Comparison of ENCODE assay signal across 1 cellular context in the genomic region with DNA sequence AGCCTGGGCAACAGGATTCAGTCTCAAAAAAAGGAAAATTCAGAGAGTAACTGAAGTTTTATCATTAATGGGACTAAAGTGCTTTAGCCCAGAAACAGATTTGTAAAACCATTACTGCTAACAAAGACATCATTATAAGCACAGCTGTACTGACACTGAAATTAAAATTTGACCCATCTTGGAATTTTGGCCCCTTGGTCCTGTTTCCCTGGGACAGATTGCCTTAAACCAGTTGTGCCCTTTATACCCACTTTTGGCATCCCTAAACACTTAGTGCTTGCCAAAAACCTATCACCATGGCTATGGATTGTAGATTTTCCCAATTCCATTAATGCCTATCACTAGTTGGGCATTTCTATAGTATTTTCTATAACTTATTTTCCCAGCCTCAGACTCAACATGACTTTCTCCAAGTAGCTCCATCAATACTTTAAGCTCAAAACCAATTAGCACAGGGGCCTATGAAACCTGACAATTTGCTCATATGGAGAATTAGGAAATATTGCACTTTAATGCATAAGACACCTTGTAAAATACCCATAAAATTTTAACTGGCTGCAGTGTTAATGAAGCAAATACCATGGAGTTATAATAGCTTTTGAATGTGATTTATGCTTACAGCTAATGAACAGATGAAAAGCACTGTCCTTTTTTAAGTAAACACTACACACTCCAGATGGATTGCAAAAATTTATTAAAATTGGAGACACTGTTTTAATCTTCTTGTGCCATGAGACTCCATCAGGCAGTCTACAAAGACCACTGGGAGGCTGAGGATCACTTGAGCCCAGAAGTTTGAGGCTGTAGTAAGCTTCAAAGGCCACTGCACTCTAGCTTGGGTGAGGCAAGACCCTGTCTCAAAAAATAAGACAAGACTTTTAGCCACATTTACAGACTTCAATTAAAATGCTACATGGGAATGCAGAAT.
TF ChIP-seq lines count a peak whose summit lies in the region.

No MANE protein-coding gene starts in this region.

TF ChIP-seq in K562, 482 proteins besides CTCF, POLR2A, EP300 and RAD21 (continued from another document and continues in another):
- TF ChIP-seq, protein P1, sequence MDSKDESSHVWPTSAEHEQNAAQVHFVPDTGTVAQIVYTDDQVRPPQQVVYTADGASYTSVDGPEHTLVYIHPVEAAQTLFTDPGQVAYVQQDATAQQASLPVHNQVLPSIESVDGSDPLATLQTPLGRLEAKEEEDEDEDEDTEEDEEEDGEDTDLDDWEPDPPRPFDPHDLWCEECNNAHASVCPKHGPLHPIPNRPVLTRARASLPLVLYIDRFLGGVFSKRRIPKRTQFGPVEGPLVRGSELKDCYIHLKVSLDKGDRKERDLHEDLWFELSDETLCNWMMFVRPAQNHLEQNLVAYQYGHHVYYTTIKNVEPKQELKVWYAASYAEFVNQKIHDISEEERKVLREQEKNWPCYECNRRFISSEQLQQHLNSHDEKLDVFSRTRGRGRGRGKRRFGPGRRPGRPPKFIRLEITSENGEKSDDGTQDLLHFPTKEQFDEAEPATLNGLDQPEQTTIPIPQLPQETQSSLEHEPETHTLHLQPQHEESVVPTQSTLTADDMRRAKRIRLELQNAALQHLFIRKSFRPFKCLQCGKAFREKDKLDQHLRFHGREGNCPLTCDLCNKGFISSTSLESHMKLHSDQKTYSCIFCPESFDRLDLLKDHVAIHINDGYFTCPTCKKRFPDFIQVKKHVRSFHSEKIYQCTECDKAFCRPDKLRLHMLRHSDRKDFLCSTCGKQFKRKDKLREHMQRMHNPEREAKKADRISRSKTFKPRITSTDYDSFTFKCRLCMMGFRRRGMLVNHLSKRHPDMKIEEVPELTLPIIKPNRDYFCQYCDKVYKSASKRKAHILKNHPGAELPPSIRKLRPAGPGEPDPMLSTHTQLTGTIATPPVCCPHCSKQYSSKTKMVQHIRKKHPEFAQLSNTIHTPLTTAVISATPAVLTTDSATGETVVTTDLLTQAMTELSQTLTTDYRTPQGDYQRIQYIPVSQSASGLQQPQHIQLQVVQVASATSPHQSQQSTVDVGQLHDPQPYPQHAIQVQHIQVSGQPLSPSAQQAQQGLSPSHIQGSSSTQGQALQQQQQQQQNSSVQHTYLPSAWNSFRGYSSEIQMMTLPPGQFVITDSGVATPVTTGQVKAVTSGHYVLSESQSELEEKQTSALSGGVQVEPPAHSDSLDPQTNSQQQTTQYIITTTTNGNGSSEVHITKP (IDR thresholded peaks at IDR 0.05; ENCODE audit: partially characterized antibody): no peak
- TF ChIP-seq, protein P2, sequence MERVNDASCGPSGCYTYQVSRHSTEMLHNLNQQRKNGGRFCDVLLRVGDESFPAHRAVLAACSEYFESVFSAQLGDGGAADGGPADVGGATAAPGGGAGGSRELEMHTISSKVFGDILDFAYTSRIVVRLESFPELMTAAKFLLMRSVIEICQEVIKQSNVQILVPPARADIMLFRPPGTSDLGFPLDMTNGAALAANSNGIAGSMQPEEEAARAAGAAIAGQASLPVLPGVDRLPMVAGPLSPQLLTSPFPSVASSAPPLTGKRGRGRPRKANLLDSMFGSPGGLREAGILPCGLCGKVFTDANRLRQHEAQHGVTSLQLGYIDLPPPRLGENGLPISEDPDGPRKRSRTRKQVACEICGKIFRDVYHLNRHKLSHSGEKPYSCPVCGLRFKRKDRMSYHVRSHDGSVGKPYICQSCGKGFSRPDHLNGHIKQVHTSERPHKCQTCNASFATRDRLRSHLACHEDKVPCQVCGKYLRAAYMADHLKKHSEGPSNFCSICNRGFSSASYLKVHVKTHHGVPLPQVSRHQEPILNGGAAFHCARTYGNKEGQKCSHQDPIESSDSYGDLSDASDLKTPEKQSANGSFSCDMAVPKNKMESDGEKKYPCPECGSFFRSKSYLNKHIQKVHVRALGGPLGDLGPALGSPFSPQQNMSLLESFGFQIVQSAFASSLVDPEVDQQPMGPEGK (CRISPR knock-in tag; IDR thresholded peaks at IDR 0.05; ENCODE audit: borderline replicate concordance): no peak
- TF ChIP-seq MAZ (CRISPR knock-in tag; conservative IDR thresholded peaks at IDR 0.05 in 1 of 2, IDR thresholded peaks at IDR 0.05 in 1 of 2) (no peak), FOS (IDR thresholded peaks at IDR 0.05; ENCODE audit: extremely low read depth, insufficient read length) (no peak), ZBTB2 (IDR thresholded peaks at IDR 0.05) (no peak), HNRNPL (IDR thresholded peaks at IDR 0.05; ENCODE audit: low read depth, low read length) (no peak), HBP1 (CRISPR knock-in tag; IDR thresholded peaks at IDR 0.05) (no peak; the same call in 1 of the 2 replicates), ZNF431 (CRISPR knock-in tag; IDR thresholded peaks at IDR 0.05) (no peak; the same call in 1 of the 2 replicates), JUND (IDR thresholded peaks at IDR 0.05; ENCODE audit: borderline replicate concordance, low read depth, low read length) (no peak), JUND (tag; IDR thresholded peaks at IDR 0.05; ENCODE audit: borderline replicate concordance, low read depth, low read length) (no peak), ZBED1 (IDR thresholded peaks at IDR 0.05) (no peak), PHF21A (IDR thresholded peaks at IDR 0.05; ENCODE audit: borderline replicate concordance, low read depth) (no peak), ZFPM2 (CRISPR knock-in tag; IDR thresholded peaks at IDR 0.05) (no peak), ZNF76 (CRISPR knock-in tag; IDR thresholded peaks at IDR 0.05; ENCODE audit: borderline replicate concordance) (no peak), TFAM (CRISPR knock-in tag; conservative IDR thresholded peaks at IDR 0.05) (no peak), NKRF (IDR thresholded peaks at IDR 0.05; ENCODE audit: borderline replicate concordance) (no peak), NELFE (IDR thresholded peaks at IDR 0.05; ENCODE audit: insufficient read depth, insufficient read length) (no peak), RBM22 (IDR thresholded peaks at IDR 0.05; ENCODE audit: low read depth, low read length, poor library complexity, severe bottlenecking) (no peak), HEY1 (CRISPR knock-in tag; IDR thresholded peaks at IDR 0.05; ENCODE audit: borderline replicate concordance) (no peak), RHOXF2B (CRISPR knock-in tag; conservative IDR thresholded peaks at IDR 0.05) (no peak), FOXM1 (IDR thresholded peaks at IDR 0.05; ENCODE audit: low read depth) (no peak), FOXM1 (CRISPR knock-in tag; IDR thresholded peaks at IDR 0.05; ENCODE audit: low read depth) (no peak), NCOA4 (IDR thresholded peaks at IDR 0.05; ENCODE audit: partially characterized antibody) (no peak), HOXB6 (CRISPR knock-in tag; IDR thresholded peaks at IDR 0.05; ENCODE audit: borderline replicate concordance) (no peak)
- TF ChIP-seq, protein P3, sequence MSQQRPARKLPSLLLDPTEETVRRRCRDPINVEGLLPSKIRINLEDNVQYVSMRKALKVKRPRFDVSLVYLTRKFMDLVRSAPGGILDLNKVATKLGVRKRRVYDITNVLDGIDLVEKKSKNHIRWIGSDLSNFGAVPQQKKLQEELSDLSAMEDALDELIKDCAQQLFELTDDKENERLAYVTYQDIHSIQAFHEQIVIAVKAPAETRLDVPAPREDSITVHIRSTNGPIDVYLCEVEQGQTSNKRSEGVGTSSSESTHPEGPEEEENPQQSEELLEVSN (IDR thresholded peaks at IDR 0.05; ENCODE audit: borderline replicate concordance in 1 of 2, extremely low read depth in 1 of 2, insufficient read depth in 1 of 2, insufficient read length in 1 of 2, low read depth in 1 of 2, low read length in 1 of 2, poor library complexity in 1 of 2, severe bottlenecking in 1 of 2): no peak
- TF ChIP-seq, protein P4, sequence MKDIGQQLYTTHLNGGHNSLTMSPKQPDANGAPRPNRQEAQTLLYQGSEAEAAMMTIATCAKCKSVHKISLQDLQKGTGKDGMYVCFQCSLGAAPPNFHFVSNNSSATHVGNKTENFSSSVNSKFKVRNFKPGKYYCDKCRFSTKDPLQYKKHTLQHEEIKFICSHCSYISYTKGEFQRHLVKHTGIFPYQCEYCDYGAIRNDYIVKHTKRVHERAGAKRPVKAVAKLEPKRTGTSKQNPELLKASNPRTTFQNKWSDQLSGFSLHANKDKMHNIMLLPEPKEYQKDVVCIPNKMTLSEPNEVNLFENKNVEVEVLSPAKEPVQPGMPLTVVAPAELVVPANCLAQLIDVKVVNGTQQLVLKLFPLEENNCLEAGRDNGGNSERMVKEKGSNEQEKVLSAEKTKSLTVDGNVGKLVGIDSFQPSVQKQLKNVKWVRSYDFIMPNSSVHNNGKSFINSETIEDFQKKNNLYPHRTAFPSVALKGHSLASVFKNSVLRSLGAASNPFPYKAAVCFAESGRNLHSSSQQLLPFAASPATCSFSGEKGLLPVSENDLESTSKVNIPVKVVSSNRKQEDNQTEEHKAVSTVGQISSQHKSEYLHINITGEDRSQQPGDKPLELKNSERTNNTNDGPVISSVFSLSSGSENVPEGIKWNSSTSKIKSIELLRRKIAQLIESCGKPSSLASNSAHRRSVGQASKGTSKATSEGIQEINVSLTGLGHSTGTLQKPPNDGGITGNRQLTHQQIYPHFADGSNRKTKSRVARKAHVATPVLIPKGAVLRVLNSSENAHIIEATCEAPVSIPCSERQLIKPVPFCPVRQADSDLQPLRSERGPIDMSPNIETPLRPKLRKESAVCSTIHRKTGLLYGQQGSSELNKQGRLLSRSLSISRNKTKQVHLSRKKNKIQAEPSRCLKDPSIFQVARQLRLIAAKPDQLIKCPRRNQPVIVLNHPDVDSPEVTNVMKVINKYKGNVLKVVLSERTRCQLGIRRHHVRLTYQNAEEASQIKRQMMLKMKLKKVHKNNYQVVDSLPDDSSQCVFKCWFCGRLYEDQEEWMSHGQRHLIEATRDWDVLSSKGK (CRISPR knock-in tag; IDR thresholded peaks at IDR 0.05): no peak
- TF ChIP-seq, protein P5, sequence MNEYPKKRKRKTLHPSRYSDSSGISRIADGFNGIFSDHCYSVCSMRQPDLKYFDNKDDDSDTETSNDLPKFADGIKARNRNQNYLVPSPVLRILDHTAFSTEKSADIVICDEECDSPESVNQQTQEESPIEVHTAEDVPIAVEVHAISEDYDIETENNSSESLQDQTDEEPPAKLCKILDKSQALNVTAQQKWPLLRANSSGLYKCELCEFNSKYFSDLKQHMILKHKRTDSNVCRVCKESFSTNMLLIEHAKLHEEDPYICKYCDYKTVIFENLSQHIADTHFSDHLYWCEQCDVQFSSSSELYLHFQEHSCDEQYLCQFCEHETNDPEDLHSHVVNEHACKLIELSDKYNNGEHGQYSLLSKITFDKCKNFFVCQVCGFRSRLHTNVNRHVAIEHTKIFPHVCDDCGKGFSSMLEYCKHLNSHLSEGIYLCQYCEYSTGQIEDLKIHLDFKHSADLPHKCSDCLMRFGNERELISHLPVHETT (CRISPR knock-in tag; conservative IDR thresholded peaks at IDR 0.05 in 1 of 2, IDR thresholded peaks at IDR 0.05 in 1 of 2): no peak
- TF ChIP-seq, protein P6, sequence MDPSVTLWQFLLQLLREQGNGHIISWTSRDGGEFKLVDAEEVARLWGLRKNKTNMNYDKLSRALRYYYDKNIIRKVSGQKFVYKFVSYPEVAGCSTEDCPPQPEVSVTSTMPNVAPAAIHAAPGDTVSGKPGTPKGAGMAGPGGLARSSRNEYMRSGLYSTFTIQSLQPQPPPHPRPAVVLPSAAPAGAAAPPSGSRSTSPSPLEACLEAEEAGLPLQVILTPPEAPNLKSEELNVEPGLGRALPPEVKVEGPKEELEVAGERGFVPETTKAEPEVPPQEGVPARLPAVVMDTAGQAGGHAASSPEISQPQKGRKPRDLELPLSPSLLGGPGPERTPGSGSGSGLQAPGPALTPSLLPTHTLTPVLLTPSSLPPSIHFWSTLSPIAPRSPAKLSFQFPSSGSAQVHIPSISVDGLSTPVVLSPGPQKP (CRISPR knock-in tag; IDR thresholded peaks at IDR 0.05): no peak
- TF ChIP-seq, protein P7, sequence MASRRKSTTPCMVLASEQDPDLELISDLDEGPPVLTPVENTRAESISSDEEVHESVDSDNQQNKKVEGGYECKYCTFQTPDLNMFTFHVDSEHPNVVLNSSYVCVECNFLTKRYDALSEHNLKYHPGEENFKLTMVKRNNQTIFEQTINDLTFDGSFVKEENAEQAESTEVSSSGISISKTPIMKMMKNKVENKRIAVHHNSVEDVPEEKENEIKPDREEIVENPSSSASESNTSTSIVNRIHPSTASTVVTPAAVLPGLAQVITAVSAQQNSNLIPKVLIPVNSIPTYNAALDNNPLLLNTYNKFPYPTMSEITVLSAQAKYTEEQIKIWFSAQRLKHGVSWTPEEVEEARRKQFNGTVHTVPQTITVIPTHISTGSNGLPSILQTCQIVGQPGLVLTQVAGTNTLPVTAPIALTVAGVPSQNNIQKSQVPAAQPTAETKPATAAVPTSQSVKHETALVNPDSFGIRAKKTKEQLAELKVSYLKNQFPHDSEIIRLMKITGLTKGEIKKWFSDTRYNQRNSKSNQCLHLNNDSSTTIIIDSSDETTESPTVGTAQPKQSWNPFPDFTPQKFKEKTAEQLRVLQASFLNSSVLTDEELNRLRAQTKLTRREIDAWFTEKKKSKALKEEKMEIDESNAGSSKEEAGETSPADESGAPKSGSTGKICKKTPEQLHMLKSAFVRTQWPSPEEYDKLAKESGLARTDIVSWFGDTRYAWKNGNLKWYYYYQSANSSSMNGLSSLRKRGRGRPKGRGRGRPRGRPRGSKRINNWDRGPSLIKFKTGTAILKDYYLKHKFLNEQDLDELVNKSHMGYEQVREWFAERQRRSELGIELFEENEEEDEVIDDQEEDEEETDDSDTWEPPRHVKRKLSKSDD (conservative IDR thresholded peaks at IDR 0.05; ENCODE audit: low read length): no peak
